Comparison of ENCODE assay signal across 10 cellular contexts in the genomic region with DNA sequence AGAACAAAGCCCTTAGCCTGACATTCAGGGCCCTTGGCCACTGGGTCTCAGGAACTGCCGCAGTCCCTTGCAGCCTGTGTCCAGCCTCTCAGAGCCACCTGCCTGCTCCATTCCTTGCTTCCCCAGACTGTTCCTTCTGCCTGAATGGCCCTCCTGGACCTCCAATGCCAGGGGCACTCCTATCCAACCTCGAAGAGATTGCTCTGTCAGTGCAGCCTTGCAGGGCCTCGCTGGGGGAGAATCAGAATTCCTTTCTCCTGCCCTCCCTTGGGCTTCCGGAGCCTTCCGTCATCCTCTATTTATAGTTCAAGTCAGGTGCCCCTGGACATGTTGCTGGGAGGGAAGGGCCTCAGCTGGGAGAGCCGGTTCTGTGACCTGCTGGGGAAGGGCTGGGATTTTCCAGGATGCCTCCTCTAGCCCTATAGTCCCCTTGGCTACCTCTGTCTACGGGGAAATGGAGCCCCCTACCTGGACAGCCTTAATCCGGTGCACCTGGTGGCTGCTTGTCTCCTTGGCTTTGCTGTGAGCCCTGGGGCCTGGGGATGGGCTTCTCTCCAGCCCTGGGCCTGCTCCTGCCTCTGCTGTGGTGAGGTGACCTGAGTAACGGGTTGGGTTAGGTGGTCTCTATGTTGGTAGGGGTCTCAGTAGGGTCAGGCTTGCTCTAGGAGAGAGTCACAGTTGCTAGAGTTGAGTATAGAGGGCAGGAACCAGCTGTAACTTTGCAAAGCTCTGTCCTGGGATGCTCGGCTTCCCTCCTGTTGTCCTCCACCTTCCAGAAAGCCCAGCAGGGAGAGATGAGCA. TPM values are rescaled to one million over a fixed set of nuclear protein-coding genes. Genes with fewer than 3 reads are reported as not detected.
A peak's percentile ranks its signal among the peaks of the same experiment; 100 is the strongest.
DNase-seq lines count a peak whose midpoint lies in the region; ATAC-seq and TF ChIP-seq lines count a peak whose summit lies in the region.
"Had no signal": no experiment of that assay in that cellular context is flagged by ENCODE, and none has a peak within 500 bp of the region (broad histone marks: within the 10 kb centered on the region; RNA-seq: fewer than 3 reads in every experiment).

No MANE protein-coding gene starts in this region.

- CTCF ChIA-PET in PC-3 (lab: Charles Lee): interaction anchor here (0.7 kb wide), 1 partner anchor 321 kb away, joined by 3 read pairs; no protein-coding TSS in a partner anchor

- H3K36me3 ChIP-seq in PC-3 (ENCODE audit: low read depth, low read length) (no peaks in the 10 kb centered on the region), mucosa of stomach (ENCODE audit: control insufficient read depth, insufficient read depth, low read length) (no peaks in the 10 kb centered on the region)

- H3K9me2 ChIP-seq in PC-3 (replicated peaks; ENCODE audit: low read length): no peaks in the 10 kb centered on the region

- H2AFZ ChIP-seq in PC-3 (ENCODE audit: low read length): peak overlapping the region; percentile 78

- H3K4me2 ChIP-seq in PC-3 (ENCODE audit: low read length): peak overlapping the region; percentile 88

- peak; percentile 80 for ATAC-seq in PC-3
- ATAC-seq in foreskin keratinocyte: peak; percentile 88
- ATAC-seq in stimulated activated effector memory CD8-positive, alpha-beta T cell treated with anti-CD3 and anti-CD28 coated beads, Interleukin-12 subunit alpha, Interleukin-12 subunit beta, amount 100 ng/mL, for 72 hours: no peak
- no peak for ATAC-seq in GM21737 (IDR thresholded peaks at IDR 0.05; ENCODE audit: unreplicated experiment)

- H3K9ac ChIP-seq in PC-3 (ENCODE audit: low read length) (peak overlapping the region; percentile 48), mucosa of stomach (ENCODE audit: low read length) (peak overlapping the region; percentile 9)

- no peaks in the 10 kb centered on the region for H3K9me3 Mint-ChIP-seq in stimulated activated effector memory CD8-positive, alpha-beta T cell treated with anti-CD3 and anti-CD28 coated beads, Interleukin-12 subunit alpha, Interleukin-12 subunit beta, amount 100 ng/mL, for 72 hours

- peak; percentile 59 for TF ChIP-seq CTCF in PC-3 (conservative IDR thresholded peaks at IDR 0.05; ENCODE audit: low read depth, low read length)
- TF ChIP-seq CTCF in foreskin keratinocyte (conservative IDR thresholded peaks at IDR 0.05): peak; percentile 70

- no peaks in the 10 kb centered on the region for H3K9me3 ChIP-seq in PC-3 (ENCODE audit: low read length)
- no peaks in the 10 kb centered on the region for H3K9me3 ChIP-seq in mucosa of stomach (ENCODE audit: control insufficient read depth, low read length)

- H3K4me1 Mint-ChIP-seq in stimulated activated effector memory CD8-positive, alpha-beta T cell treated with anti-CD3 and anti-CD28 coated beads, Interleukin-12 subunit alpha, Interleukin-12 subunit beta, amount 100 ng/mL, for 72 hours: peaks cover 10% of the 10 kb centered on the region
- H3K4me1 Mint-ChIP-seq: CD4-positive, CD25-positive, alpha-beta regulatory T cell had no signal

- no TSS peak for BruUV-seq in PC-3 (replicated peaks; lab: Mats Ljungman, UMichigan)

- H3F3A ChIP-seq in PC-3 (ENCODE audit: low read length, unreplicated experiment): no peaks in the 10 kb centered on the region

- H3K27me3 ChIP-seq in PC-3 (ENCODE audit: low read length) (no peaks in the 10 kb centered on the region), foreskin keratinocyte (peaks cover 7% of the 10 kb centered on the region), mucosa of stomach (ENCODE audit: control insufficient read depth, insufficient read depth, low read length) (no peaks in the 10 kb centered on the region)

- H3K27ac Mint-ChIP-seq in stimulated activated effector memory CD8-positive, alpha-beta T cell treated with anti-CD3 and anti-CD28 coated beads, Interleukin-12 subunit alpha, Interleukin-12 subunit beta, amount 100 ng/mL, for 72 hours: no peak overlapping the region
- H3K27ac Mint-ChIP-seq: CD4-positive, CD25-positive, alpha-beta regulatory T cell had no signal

- intact Hi-C loops in PC-3 (cut with micrococcal nuclease): loop anchor here (2.0 to 5.0 kb wide), 2 partner anchors 46 to 94 kb away; partner anchors contain the start of gene SYT7

- H3K4me1 ChIP-seq in PC-3 (ENCODE audit: insufficient read depth, low read length): peaks cover 23% of the 10 kb centered on the region
- peaks cover 10% of the 10 kb centered on the region for H3K4me1 ChIP-seq in foreskin keratinocyte
- H3K4me1 ChIP-seq in mucosa of stomach (ENCODE audit: control insufficient read depth, insufficient read depth, low read length): peaks cover 7% of the 10 kb centered on the region

- no peaks in the 10 kb centered on the region for H4K20me1 ChIP-seq in PC-3 (ENCODE audit: low read length)

- POLR2A ChIA-PET in PC-3 (lab: Charles Lee; ENCODE audit: unreplicated experiment): no interaction called here

- no peak overlapping the region for H3K4me3 Mint-ChIP-seq in stimulated activated effector memory CD8-positive, alpha-beta T cell treated with anti-CD3 and anti-CD28 coated beads, Interleukin-12 subunit alpha, Interleukin-12 subunit beta, amount 100 ng/mL, for 72 hours
- H3K4me3 Mint-ChIP-seq: CD4-positive, CD25-positive, alpha-beta regulatory T cell had no signal

- H3K79me2 ChIP-seq in PC-3 (ENCODE audit: low read length): no peaks in the 10 kb centered on the region

- H3K27ac ChIP-seq in PC-3 (ENCODE audit: low read length) (peak overlapping the region; percentile 85), foreskin keratinocyte (no peak overlapping the region)

- H3K4me3 ChIP-seq in PC-3 (ENCODE audit: low read length) (peak overlapping the region; percentile 41; the same call in 1 of the 2 replicates), mucosa of stomach (ENCODE audit: low read length) (no peak overlapping the region)

- DNase-seq in DMS53 treated with DMSO at 0.1 percent for 48 hours (lab: John Stamatoyannopoulos, UW; ENCODE audit: unreplicated experiment) (peak; percentile 96), PC-3 (peak; percentile 98), foreskin keratinocyte (peak; percentile 80 to 91), NCI-H2081 (lab: John Stamatoyannopoulos, UW) (no peak), activated gamma-delta T cell (lab: John Stamatoyannopoulos, UW) (no peak)
- DNase-seq in stimulated activated effector memory CD8-positive, alpha-beta T cell treated with anti-CD3 and anti-CD28 coated beads, Interleukin-12 subunit alpha, Interleukin-12 subunit beta, amount 100 ng/mL, for 72 hours (ENCODE audit: low spot score in 2 of 2): no peak
- DNase-seq: activated T-cell treated with anti-CD3 and anti-CD28 coated beads, Interleukin-2, amount 50 U/mL, for 48 hours; CD4-positive, CD25-positive, alpha-beta regulatory T cell had no signal

- no peaks in the 10 kb centered on the region for H3K36me3 Mint-ChIP-seq in stimulated activated effector memory CD8-positive, alpha-beta T cell treated with anti-CD3 and anti-CD28 coated beads, Interleukin-12 subunit alpha, Interleukin-12 subunit beta, amount 100 ng/mL, for 72 hours
- H3K36me3 Mint-ChIP-seq: CD4-positive, CD25-positive, alpha-beta regulatory T cell had no signal

RNA-seq across cellular contexts. Expression of gene SYT7, which starts 45.9 kb away (rescaled TPM):
- 21.5 and 23.2 TPM in 2 replicates for total RNA-seq in PC-3 (2014; rRNA removed)
- total RNA-seq in foreskin keratinocyte: 2.2 and 4.5 TPM in 2 replicates
- polyA plus RNA-seq in foreskin keratinocyte: 1.5 and 2.5 TPM in 2 replicates
- polyA plus RNA-seq: CD4-positive, CD25-positive, alpha-beta regulatory T cell had no signal

RNA-seq across cellular contexts. Expression of gene DAGLA, which starts 53.4 kb away (rescaled TPM):
- total RNA-seq in PC-3 (2014; rRNA removed) (8.6 and 12.2 TPM in 2 replicates), foreskin keratinocyte (0.18 and 0.24 TPM in 2 replicates)
- polyA plus RNA-seq in foreskin keratinocyte: 0.10 and 0.11 TPM in 2 replicates

Comparison
In these comparisons a context has a peak if more than half of its experiments do, and no peak if none do; other contexts are left out.
1. DNase-seq: peak in DMS53 treated with DMSO at 0.1 percent for 48 hours (single experiment), PC-3 (single experiment) and foreskin keratinocyte (2 of 2); none in stimulated activated effector memory CD8-positive, alpha-beta T cell treated with anti-CD3 and anti-CD28 coated beads, Interleukin-12 subunit alpha, Interleukin-12 subunit beta, amount 100 ng/mL, for 72 hours (0 of 2), NCI-H2081 (0 of 2) and activated gamma-delta T cell (single experiment).
2. ATAC-seq: peak in PC-3 (single experiment) and foreskin keratinocyte (single experiment); none in stimulated activated effector memory CD8-positive, alpha-beta T cell treated with anti-CD3 and anti-CD28 coated beads, Interleukin-12 subunit alpha, Interleukin-12 subunit beta, amount 100 ng/mL, for 72 hours (single experiment) and GM21737 (single experiment).